Comparison of ENCODE assay signal across 1 cellular context in genomic region chr1:235277709-235278108, GRCh38.
TF ChIP-seq lines count a peak whose summit lies in the region.

No MANE protein-coding gene starts in this region.

TF ChIP-seq in HepG2, 621 proteins besides CTCF, POLR2A, EP300 and RAD21:
- TF ChIP-seq FOXJ3 (CRISPR knock-in tag; IDR thresholded peaks at IDR 0.05; ENCODE audit: borderline replicate concordance) (no peak), NFYB (CRISPR knock-in tag; IDR thresholded peaks at IDR 0.05) (no peak), TEAD3 (CRISPR knock-in tag; optimal IDR thresholded peaks at IDR 0.05; ENCODE audit: borderline replicate concordance) (no peak), SCMH1 (CRISPR knock-in tag; IDR thresholded peaks at IDR 0.05; ENCODE audit: borderline replicate concordance) (no peak), ZC3H13 (CRISPR knock-in tag; IDR thresholded peaks at IDR 0.05) (no peak), SETDB1 (CRISPR knock-in tag; IDR thresholded peaks at IDR 0.05; ENCODE audit: borderline replicate concordance) (no peak), MYPOP (CRISPR knock-in tag; IDR thresholded peaks at IDR 0.05) (no peak), GTF2F1 (IDR thresholded peaks at IDR 0.05; ENCODE audit: low read length) (no peak), KDM6A (CRISPR knock-in tag; IDR thresholded peaks at IDR 0.05; ENCODE audit: low read depth) (no peak), REL (CRISPR knock-in tag; conservative IDR thresholded peaks at IDR 0.05) (no peak), ZNF501 (CRISPR knock-in tag; IDR thresholded peaks at IDR 0.05) (no peak)
